Comparison of ENCODE assay signal across 8 cellular contexts in genomic region chr5:77775773-77776605, GRCh38. TPM values are rescaled to one million over a fixed set of nuclear protein-coding genes. Genes with fewer than 3 reads are reported as not detected.
DNase-seq lines count a peak whose midpoint lies in the region; ATAC-seq, FAIRE-seq and TF ChIP-seq lines count a peak whose summit lies in the region.

TBCA (minus strand) TSS chr5:77776339; CDS start chr5:77776257, 82 bp downstream.

- peak; percentile 91 for TF ChIP-seq POLR2A in H54 (IDR thresholded peaks at IDR 0.05; ENCODE audit: low read depth, low read length)

- no peaks in the 10 kb centered on the region for H3K9me3 Mint-ChIP-seq in activated T-helper 2 cell treated with anti-CD3 and anti-CD28 coated beads, Interferon-gamma antibody, Interleukin-2, Interleukin-4, amounts not matched to agents 10 μg/mL and 5 μg/mL and 100 μg/mL, durations not matched to agents 14 hours and 24 hours and 36 hours
- no peaks in the 10 kb centered on the region for H3K9me3 Mint-ChIP-seq in natural killer cell treated with Interleukin-12 subunit alpha and Interleukin-12 subunit beta and Interleukin-15 and Interleukin-18, amount 100 ng/mL, for 72 hours

- H3K4me1 ChIP-seq in RWPE2 (ENCODE audit: insufficient read depth, poor library complexity, severe bottlenecking) = peaks cover 25% of the 10 kb centered on the region

- H3K4me3 ChIP-seq in RWPE2 (ENCODE audit: severe bottlenecking) = peak within 1 kb of the TSS; percentile 76

- peak within 1 kb of the TSS; percentile 56 for H3K27ac ChIP-seq in RWPE2 (ENCODE audit: poor library complexity, severe bottlenecking)

- ATAC-seq in RWPE2 (ENCODE audit: low read depth) = peak; percentile 86
- peak; percentile 97 for ATAC-seq in natural killer cell treated with Interleukin-12 subunit alpha and Interleukin-12 subunit beta and Interleukin-15 and Interleukin-18, amount 100 ng/mL, for 72 hours
- peak; percentile 90 for ATAC-seq in stimulated activated naive CD8-positive, alpha-beta T cell treated with anti-CD3 and anti-CD28 coated beads, Interleukin-15, Interleukin-2, amounts not matched to agents 100 U/mL and 50 U/mL, for 24 hours

- TF ChIP-seq CTCF in RWPE2 (IDR thresholded peaks at IDR 0.05; ENCODE audit: poor library complexity, severe bottlenecking) = peak; percentile 24

- in situ Hi-C loops in G401 (cut with HindIII; ENCODE audit: low sequenced_read_pairs) = no loop called here

- intact Hi-C loops in activated T-helper 2 cell treated with anti-CD3 and anti-CD28 coated beads, Interferon-gamma antibody, Interleukin-2, Interleukin-4, amounts not matched to agents 10 μg/mL and 5 μg/mL and 100 μg/mL, durations not matched to agents 14 hours and 24 hours and 36 hours (cut with micrococcal nuclease) = loop anchor here (1.0 to 5.0 kb wide), 5 partner anchors 25 to 284 kb away; partner anchors contain the start of gene WDR41

- peak within 1 kb of the TSS; percentile 96 for H3K27ac Mint-ChIP-seq in activated T-helper 2 cell treated with anti-CD3 and anti-CD28 coated beads, Interferon-gamma antibody, Interleukin-2, Interleukin-4, amounts not matched to agents 10 μg/mL and 5 μg/mL and 100 μg/mL, durations not matched to agents 14 hours and 24 hours and 36 hours
- H3K27ac Mint-ChIP-seq in natural killer cell treated with Interleukin-12 subunit alpha and Interleukin-12 subunit beta and Interleukin-15 and Interleukin-18, amount 100 ng/mL, for 72 hours = peak within 1 kb of the TSS; percentile 92 to 95

- peak; percentile 36 for FAIRE-seq in H54 (lab: Jason Lieb, UNC)

- no peaks in the 10 kb centered on the region for H3K9me3 ChIP-seq in RWPE2 (ENCODE audit: severe bottlenecking)

- H3K36me3 Mint-ChIP-seq in activated T-helper 2 cell treated with anti-CD3 and anti-CD28 coated beads, Interferon-gamma antibody, Interleukin-2, Interleukin-4, amounts not matched to agents 10 μg/mL and 5 μg/mL and 100 μg/mL, durations not matched to agents 14 hours and 24 hours and 36 hours (ENCODE audit: low read depth) = peaks cover 29% of the 10 kb centered on the region
- H3K36me3 Mint-ChIP-seq in natural killer cell treated with Interleukin-12 subunit alpha and Interleukin-12 subunit beta and Interleukin-15 and Interleukin-18, amount 100 ng/mL, for 72 hours = peaks cover 13% of the 10 kb centered on the region

- no peaks in the 10 kb centered on the region for H3K27me3 ChIP-seq in RWPE2 (ENCODE audit: insufficient read depth, poor library complexity, severe bottlenecking)

- H3K36me3 ChIP-seq in RWPE2 (ENCODE audit: low read depth) = peaks cover 33% of the 10 kb centered on the region

- H3K27me3 Mint-ChIP-seq in activated T-helper 2 cell treated with anti-CD3 and anti-CD28 coated beads, Interferon-gamma antibody, Interleukin-2, Interleukin-4, amounts not matched to agents 10 μg/mL and 5 μg/mL and 100 μg/mL, durations not matched to agents 14 hours and 24 hours and 36 hours (ENCODE audit: low read depth) = no peaks in the 10 kb centered on the region
- peaks cover 0 to 4% of the 10 kb centered on the region in 2 donors for H3K27me3 Mint-ChIP-seq in natural killer cell treated with Interleukin-12 subunit alpha and Interleukin-12 subunit beta and Interleukin-15 and Interleukin-18, amount 100 ng/mL, for 72 hours

- H3K4me1 Mint-ChIP-seq in activated T-helper 2 cell treated with anti-CD3 and anti-CD28 coated beads, Interferon-gamma antibody, Interleukin-2, Interleukin-4, amounts not matched to agents 10 μg/mL and 5 μg/mL and 100 μg/mL, durations not matched to agents 14 hours and 24 hours and 36 hours (ENCODE audit: low read depth) = peaks cover 53% of the 10 kb centered on the region
- H3K4me1 Mint-ChIP-seq in natural killer cell treated with Interleukin-12 subunit alpha and Interleukin-12 subunit beta and Interleukin-15 and Interleukin-18, amount 100 ng/mL, for 72 hours (ENCODE audit: low read depth in 2 of 2) = peaks cover 36 to 39% of the 10 kb centered on the region in 2 donors

- peak; percentile 87 for DNase-seq in G401 (ENCODE audit: low spot score)
- peak; percentile 70 for DNase-seq in H54 (ENCODE audit: insufficient read length, low spot score)
- DNase-seq in LoVo (ENCODE audit: low spot score) = peak; percentile 95
- DNase-seq in RWPE2 (ENCODE audit: low spot score) = peak; percentile 84
- peak; percentile 91 for DNase-seq in activated T-helper 2 cell treated with anti-CD3 and anti-CD28 coated beads, Interferon-gamma antibody, Interleukin-2, Interleukin-4, amounts not matched to agents 10 μg/mL and 5 μg/mL and 100 μg/mL, durations not matched to agents 14 hours and 24 hours and 36 hours (ENCODE audit: low spot score)
- DNase-seq in fibroblast of peridontal ligament (ENCODE audit: extremely low read depth) = peak; percentile 91
- DNase-seq in natural killer cell treated with Interleukin-12 subunit alpha and Interleukin-12 subunit beta and Interleukin-15 and Interleukin-18, amount 100 ng/mL, for 72 hours (ENCODE audit: low spot score) = peak; percentile 94
- DNase-seq in stimulated activated naive CD8-positive, alpha-beta T cell treated with anti-CD3 and anti-CD28 coated beads, Interleukin-15, Interleukin-2, amounts not matched to agents 100 U/mL and 50 U/mL, for 24 hours = peak; percentile 93

- H3K4me3 Mint-ChIP-seq in activated T-helper 2 cell treated with anti-CD3 and anti-CD28 coated beads, Interferon-gamma antibody, Interleukin-2, Interleukin-4, amounts not matched to agents 10 μg/mL and 5 μg/mL and 100 μg/mL, durations not matched to agents 14 hours and 24 hours and 36 hours (ENCODE audit: low read depth) = peak within 1 kb of the TSS; percentile 90
- peak within 1 kb of the TSS; percentile 98 for H3K4me3 Mint-ChIP-seq in natural killer cell treated with Interleukin-12 subunit alpha and Interleukin-12 subunit beta and Interleukin-15 and Interleukin-18, amount 100 ng/mL, for 72 hours

RNA-seq across cellular contexts. Expression of gene TBCA, which starts in this region (rescaled TPM):
- 493 and 498 TPM in 2 replicates for total RNA-seq in G401 (2014; rRNA removed; shearing (Covaris generic))
- total RNA-seq in activated T-helper 2 cell treated with anti-CD3 and anti-CD28 coated beads, Interferon-gamma antibody, Interleukin-2, Interleukin-4, amounts not matched to agents 10 μg/mL and 5 μg/mL and 100 μg/mL, durations not matched to agents 14 hours and 24 hours and 36 hours = 260 and 267 TPM in 2 replicates
- total RNA-seq in natural killer cell treated with Interleukin-12 subunit alpha and Interleukin-12 subunit beta and Interleukin-15 and Interleukin-18, amount 100 ng/mL, for 72 hours = 100 to 1,000 TPM in 1 of 2 donors, 10 to 100 TPM in 1; 90.3 to 113 TPM

Comparison
In these comparisons a context has a peak if more than half of its experiments do, and no peak if none do; other contexts are left out.
1. Peak in every context shown above with its lines: DNase-seq, ATAC-seq, H3K4me3 ChIP-seq and H3K27ac ChIP-seq.